In genomic region chr6:15247750-15248450, GRCh38 we compare ENCODE assay signal across 1 cellular context.
TF ChIP-seq lines count a peak whose summit lies in the region.

No MANE protein-coding gene starts in this region.

TF ChIP-seq in K562, 482 proteins besides CTCF, POLR2A, EP300 and RAD21 (continued from another document and continues in another):
- TF ChIP-seq ELK1 (CRISPR knock-in tag; IDR thresholded peaks at IDR 0.05) (no peak), ZFPM2 (CRISPR knock-in tag; IDR thresholded peaks at IDR 0.05) (no peak), ZNF57 (CRISPR knock-in tag; IDR thresholded peaks at IDR 0.05) (no peak), ARID3B (CRISPR knock-in tag; IDR thresholded peaks at IDR 0.05; ENCODE audit: borderline replicate concordance) (0 out of 2 replicates have a peak, but pooled peaks have one; percentile 15), CEBPB (tag; IDR thresholded peaks at IDR 0.05) (no peak), HBP1 (CRISPR knock-in tag; IDR thresholded peaks at IDR 0.05) (no peak), RBM14 (IDR thresholded peaks at IDR 0.05; ENCODE audit: borderline replicate concordance, insufficient read depth, low read depth, low read length) (no peak), ZBTB9 (CRISPR knock-in tag; IDR thresholded peaks at IDR 0.05) (peak; percentile 37; the same call in 1 of the 2 replicates), CTCFL (IDR thresholded peaks at IDR 0.05; ENCODE audit: borderline replicate concordance, insufficient read depth, low read depth, low read length, poor library complexity, severe bottlenecking) (peak; percentile 88), ZNF407 (IDR thresholded peaks at IDR 0.05; ENCODE audit: low read depth) (no peak), CXXC5 (CRISPR knock-in tag; IDR thresholded peaks at IDR 0.05) (peak; percentile 63), ZNF12 (CRISPR knock-in tag; IDR thresholded peaks at IDR 0.05) (no peak), TARDBP (IDR thresholded peaks at IDR 0.05) (no peak), ZKSCAN1 (IDR thresholded peaks at IDR 0.05; ENCODE audit: low read depth, low read length) (no peak), CBX5 (IDR thresholded peaks at IDR 0.05; ENCODE audit: borderline replicate concordance, low read depth) (no peak), WHSC1 (IDR thresholded peaks at IDR 0.05; ENCODE audit: low read length) (no peak), PCBP1 (IDR thresholded peaks at IDR 0.05; ENCODE audit: low read depth, low read length, poor library complexity, severe bottlenecking) (peak; percentile 46), GATAD2A (IDR thresholded peaks at IDR 0.05) (no peak), KLF13 (tag; IDR thresholded peaks at IDR 0.05; ENCODE audit: borderline replicate concordance, low read depth) (no peak), RHOXF2B (CRISPR knock-in tag; conservative IDR thresholded peaks at IDR 0.05) (no peak), GATA2 (CRISPR knock-in tag; IDR thresholded peaks at IDR 0.05) (peak; percentile 44; the same call in 1 of the 2 replicates), POLR2AphosphoS5 (IDR thresholded peaks at IDR 0.05; ENCODE audit: control insufficient read depth, insufficient read depth, low read depth, low read length) (peak; percentile 46; the same call in 1 of the 2 replicates), MEIS2 (IDR thresholded peaks at IDR 0.05; ENCODE audit: partially characterized antibody) (no peak), MLLT1 (IDR thresholded peaks at IDR 0.05) (peak; percentile 59 to 89; a peak in 3 of 4 replicates), NFIX (CRISPR knock-in tag; IDR thresholded peaks at IDR 0.05; ENCODE audit: low read depth) (no peak), ZC3H8 (IDR thresholded peaks at IDR 0.05) (no peak), TRIM25 (IDR thresholded peaks at IDR 0.05; ENCODE audit: borderline replicate concordance) (no peak), BACH1 (tag; IDR thresholded peaks at IDR 0.05) (no peak), SNIP1 (IDR thresholded peaks at IDR 0.05; ENCODE audit: low read depth) (no peak), SOX6 (IDR thresholded peaks at IDR 0.05) (0 out of 2 replicates have a peak, but pooled peaks have one; percentile 11), ZNF398 (CRISPR knock-in tag; IDR thresholded peaks at IDR 0.05) (no peak), TCF7L2 (IDR thresholded peaks at IDR 0.05; ENCODE audit: low read depth, low read length) (no peak)
